In genomic region chr14:65304963-65305362, GRCh38 we compare ENCODE assay signal across 1 cellular context.
TF ChIP-seq lines count a peak whose summit lies in the region.

No MANE protein-coding gene starts in this region.

TF ChIP-seq in GM23338, 12 proteins besides CTCF, POLR2A, EP300 and RAD21 (continued from another document):
- no peak for TF ChIP-seq ZNF462 (CRISPR knock-in tag; IDR thresholded peaks at IDR 0.05)
- TF ChIP-seq REST (IDR thresholded peaks at IDR 0.05; ENCODE audit: unreplicated experiment) = no peak
